ENCODE assay signal across 1 cellular context in genomic region chr6:154510144-154510905, GRCh38.
A peak's percentile ranks its signal among the peaks of the same experiment; 100 is the strongest.
TF ChIP-seq lines count a peak whose summit lies in the region.

Gene CNKSR3 (minus strand): TSS chr6:154510685. CDS start chr6:154510114, 571 bp downstream.

TF ChIP-seq in HepG2, 621 proteins besides CTCF, POLR2A, EP300 and RAD21 (continued from another document and continues in another):
- TF ChIP-seq DMTF1 (CRISPR knock-in tag; IDR thresholded peaks at IDR 0.05) (no peak), NFE2L2 (IDR thresholded peaks at IDR 0.05; ENCODE audit: low read length) (no peak), PLRG1 (conservative IDR thresholded peaks at IDR 0.05) (no peak), SUZ12 (IDR thresholded peaks at IDR 0.05; ENCODE audit: low read depth, low read length) (no peak), MXD4 (CRISPR knock-in tag; IDR thresholded peaks at IDR 0.05) (peak; percentile 94), PPARG (CRISPR knock-in tag; conservative IDR thresholded peaks at IDR 0.05) (0 out of 2 replicates have a peak, but pooled peaks have one; percentile 44), ZNF83 (CRISPR knock-in tag; IDR thresholded peaks at IDR 0.05; ENCODE audit: borderline replicate concordance) (peak; percentile 1; the same call in 1 of the 2 replicates), HOXA5 (CRISPR knock-in tag; IDR thresholded peaks at IDR 0.05) (peak; percentile 83), TGIF2 (CRISPR knock-in tag; IDR thresholded peaks at IDR 0.05) (peak; percentile 61; the same call in 1 of the 2 replicates), NCOA5 (CRISPR knock-in tag; IDR thresholded peaks at IDR 0.05) (no peak), SP5 (CRISPR knock-in tag; IDR thresholded peaks at IDR 0.05; ENCODE audit: borderline replicate concordance, low read depth) (peak; percentile 91), ZNF138 (CRISPR knock-in tag; IDR thresholded peaks at IDR 0.05; ENCODE audit: low read depth) (no peak; the same call in 1 of the 2 replicates), KLF13 (CRISPR knock-in tag; IDR thresholded peaks at IDR 0.05) (no peak), PRDM10 (CRISPR knock-in tag; IDR thresholded peaks at IDR 0.05; ENCODE audit: low read depth) (0 out of 2 replicates have a peak, but pooled peaks have one; percentile 49), ZBTB26 (CRISPR knock-in tag; IDR thresholded peaks at IDR 0.05; ENCODE audit: borderline replicate concordance) (no peak), HNF4A (CRISPR knock-in tag; IDR thresholded peaks at IDR 0.05) (peak; percentile 42; the same call in 1 of the 2 replicates), SMARCC2 (IDR thresholded peaks at IDR 0.05) (no peak), POGZ (CRISPR knock-in tag; IDR thresholded peaks at IDR 0.05) (peak; percentile 76), ZNF589 (CRISPR knock-in tag; conservative IDR thresholded peaks at IDR 0.05) (no peak), SRF (IDR thresholded peaks at IDR 0.05; ENCODE audit: low read depth, low read length) (no peak), MEIS2 (CRISPR knock-in tag; IDR thresholded peaks at IDR 0.05) (peak; percentile 70; the same call in 1 of the 2 replicates), MBNL3 (CRISPR knock-in tag; conservative IDR thresholded peaks at IDR 0.05) (no peak), ZNF850 (CRISPR knock-in tag; conservative IDR thresholded peaks at IDR 0.05) (peak; percentile 94; the same call in 1 of the 2 replicates), CSRNP2 (CRISPR knock-in tag; conservative IDR thresholded peaks at IDR 0.05; ENCODE audit: low read depth) (no peak), ZNF891 (CRISPR knock-in tag; IDR thresholded peaks at IDR 0.05) (0 out of 2 replicates have a peak, but pooled peaks have one; percentile 63), ZBTB8A (CRISPR knock-in tag; IDR thresholded peaks at IDR 0.05; ENCODE audit: borderline replicate concordance, low read depth) (no peak; the same call in 1 of the 2 replicates), ZMAT5 (CRISPR knock-in tag; IDR thresholded peaks at IDR 0.05; ENCODE audit: borderline replicate concordance, low read depth) (no peak), ARHGAP35 (CRISPR knock-in tag; IDR thresholded peaks at IDR 0.05; ENCODE audit: borderline replicate concordance) (peak; percentile 79; the same call in 1 of the 2 replicates), GMEB1 (CRISPR knock-in tag; IDR thresholded peaks at IDR 0.05; ENCODE audit: borderline replicate concordance) (peak; percentile 79), ZFYVE20 (CRISPR knock-in tag; IDR thresholded peaks at IDR 0.05; ENCODE audit: borderline replicate concordance, low read depth) (peak; percentile 48; the same call in 1 of the 2 replicates), ZNF546 (CRISPR knock-in tag; conservative IDR thresholded peaks at IDR 0.05) (0 out of 2 replicates have a peak, but pooled peaks have one; percentile 40), CBX1 (IDR thresholded peaks at IDR 0.05; ENCODE audit: low read depth) (peak; percentile 58), ZBTB44 (CRISPR knock-in tag; IDR thresholded peaks at IDR 0.05) (peak; percentile 80; the same call in 1 of the 2 replicates)
- TF ChIP-seq, protein P1, sequence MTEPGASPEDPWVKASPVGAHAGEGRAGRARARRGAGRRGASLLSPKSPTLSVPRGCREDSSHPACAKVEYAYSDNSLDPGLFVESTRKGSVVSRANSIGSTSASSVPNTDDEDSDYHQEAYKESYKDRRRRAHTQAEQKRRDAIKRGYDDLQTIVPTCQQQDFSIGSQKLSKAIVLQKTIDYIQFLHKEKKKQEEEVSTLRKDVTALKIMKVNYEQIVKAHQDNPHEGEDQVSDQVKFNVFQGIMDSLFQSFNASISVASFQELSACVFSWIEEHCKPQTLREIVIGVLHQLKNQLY (CRISPR knock-in tag; IDR thresholded peaks at IDR 0.05) = 0 out of 2 replicates have a peak, but pooled peaks have one; percentile 53
- TF ChIP-seq, protein P2, sequence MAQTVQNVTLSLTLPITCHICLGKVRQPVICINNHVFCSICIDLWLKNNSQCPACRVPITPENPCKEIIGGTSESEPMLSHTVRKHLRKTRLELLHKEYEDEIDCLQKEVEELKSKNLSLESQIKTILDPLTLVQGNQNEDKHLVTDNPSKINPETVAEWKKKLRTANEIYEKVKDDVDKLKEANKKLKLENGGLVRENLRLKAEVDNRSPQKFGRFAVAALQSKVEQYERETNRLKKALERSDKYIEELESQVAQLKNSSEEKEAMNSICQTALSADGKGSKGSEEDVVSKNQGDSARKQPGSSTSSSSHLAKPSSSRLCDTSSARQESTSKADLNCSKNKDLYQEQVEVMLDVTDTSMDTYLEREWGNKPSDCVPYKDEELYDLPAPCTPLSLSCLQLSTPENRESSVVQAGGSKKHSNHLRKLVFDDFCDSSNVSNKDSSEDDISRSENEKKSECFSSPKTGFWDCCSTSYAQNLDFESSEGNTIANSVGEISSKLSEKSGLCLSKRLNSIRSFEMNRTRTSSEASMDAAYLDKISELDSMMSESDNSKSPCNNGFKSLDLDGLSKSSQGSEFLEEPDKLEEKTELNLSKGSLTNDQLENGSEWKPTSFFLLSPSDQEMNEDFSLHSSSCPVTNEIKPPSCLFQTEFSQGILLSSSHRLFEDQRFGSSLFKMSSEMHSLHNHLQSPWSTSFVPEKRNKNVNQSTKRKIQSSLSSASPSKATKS (CRISPR knock-in tag; IDR thresholded peaks at IDR 0.05) = no peak
- TF ChIP-seq, protein P3, sequence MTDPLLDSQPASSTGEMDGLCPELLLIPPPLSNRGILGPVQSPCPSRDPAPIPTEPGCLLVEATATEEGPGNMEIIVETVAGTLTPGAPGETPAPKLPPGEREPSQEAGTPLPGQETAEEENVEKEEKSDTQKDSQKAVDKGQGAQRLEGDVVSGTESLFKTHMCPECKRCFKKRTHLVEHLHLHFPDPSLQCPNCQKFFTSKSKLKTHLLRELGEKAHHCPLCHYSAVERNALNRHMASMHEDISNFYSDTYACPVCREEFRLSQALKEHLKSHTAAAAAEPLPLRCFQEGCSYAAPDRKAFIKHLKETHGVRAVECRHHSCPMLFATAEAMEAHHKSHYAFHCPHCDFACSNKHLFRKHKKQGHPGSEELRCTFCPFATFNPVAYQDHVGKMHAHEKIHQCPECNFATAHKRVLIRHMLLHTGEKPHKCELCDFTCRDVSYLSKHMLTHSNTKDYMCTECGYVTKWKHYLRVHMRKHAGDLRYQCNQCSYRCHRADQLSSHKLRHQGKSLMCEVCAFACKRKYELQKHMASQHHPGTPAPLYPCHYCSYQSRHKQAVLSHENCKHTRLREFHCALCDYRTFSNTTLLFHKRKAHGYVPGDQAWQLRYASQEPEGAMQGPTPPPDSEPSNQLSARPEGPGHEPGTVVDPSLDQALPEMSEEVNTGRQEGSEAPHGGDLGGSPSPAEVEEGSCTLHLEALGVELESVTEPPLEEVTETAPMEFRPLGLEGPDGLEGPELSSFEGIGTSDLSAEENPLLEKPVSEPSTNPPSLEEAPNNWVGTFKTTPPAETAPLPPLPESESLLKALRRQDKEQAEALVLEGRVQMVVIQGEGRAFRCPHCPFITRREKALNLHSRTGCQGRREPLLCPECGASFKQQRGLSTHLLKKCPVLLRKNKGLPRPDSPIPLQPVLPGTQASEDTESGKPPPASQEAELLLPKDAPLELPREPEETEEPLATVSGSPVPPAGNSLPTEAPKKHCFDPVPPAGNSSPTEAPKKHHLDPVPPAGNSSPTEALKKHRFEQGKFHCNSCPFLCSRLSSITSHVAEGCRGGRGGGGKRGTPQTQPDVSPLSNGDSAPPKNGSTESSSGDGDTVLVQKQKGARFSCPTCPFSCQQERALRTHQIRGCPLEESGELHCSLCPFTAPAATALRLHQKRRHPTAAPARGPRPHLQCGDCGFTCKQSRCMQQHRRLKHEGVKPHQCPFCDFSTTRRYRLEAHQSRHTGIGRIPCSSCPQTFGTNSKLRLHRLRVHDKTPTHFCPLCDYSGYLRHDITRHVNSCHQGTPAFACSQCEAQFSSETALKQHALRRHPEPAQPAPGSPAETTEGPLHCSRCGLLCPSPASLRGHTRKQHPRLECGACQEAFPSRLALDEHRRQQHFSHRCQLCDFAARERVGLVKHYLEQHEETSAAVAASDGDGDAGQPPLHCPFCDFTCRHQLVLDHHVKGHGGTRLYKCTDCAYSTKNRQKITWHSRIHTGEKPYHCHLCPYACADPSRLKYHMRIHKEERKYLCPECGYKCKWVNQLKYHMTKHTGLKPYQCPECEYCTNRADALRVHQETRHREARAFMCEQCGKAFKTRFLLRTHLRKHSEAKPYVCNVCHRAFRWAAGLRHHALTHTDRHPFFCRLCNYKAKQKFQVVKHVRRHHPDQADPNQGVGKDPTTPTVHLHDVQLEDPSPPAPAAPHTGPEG (CRISPR knock-in tag; IDR thresholded peaks at IDR 0.05) = peak; percentile 7; the same call in 1 of the 2 replicates
